In the genomic region with DNA sequence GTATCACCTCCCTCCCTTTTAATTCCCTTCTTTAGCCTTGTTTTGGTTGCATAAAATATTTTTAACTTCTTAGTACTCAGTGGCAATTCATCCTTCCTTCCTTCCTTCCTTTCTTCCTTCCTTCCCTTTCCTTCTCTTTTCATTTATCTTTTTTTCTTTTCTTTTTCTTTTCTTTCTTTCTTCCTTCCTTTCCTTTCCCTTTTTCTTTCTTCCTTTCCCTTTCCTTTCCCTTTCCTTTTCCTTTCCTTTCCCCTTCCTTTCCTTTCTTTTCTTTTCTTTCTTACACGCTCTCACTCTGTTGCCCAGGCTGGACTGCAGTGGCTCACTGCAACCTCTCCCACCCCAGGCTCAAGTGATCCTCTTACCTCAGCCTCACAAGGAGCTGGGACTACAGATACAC, we compare ENCODE assay signal across 28 cellular contexts.
"Had no signal": no experiment of that assay in that cellular context is flagged by ENCODE, and none has a peak within 500 bp of the region (broad histone marks: within the 10 kb centered on the region; RNA-seq: fewer than 3 reads in every experiment).

No MANE protein-coding gene starts in this region.

- H3K27me3 Mint-ChIP-seq: progenitor cell of endocrine pancreas had no signal

- H3K27me3 ChIP-seq: ovary, right lobe of liver, sigmoid colon, stomach, thyroid gland, tibial nerve, upper lobe of left lung, vagina had no signal

- ATAC-seq: naive thymus-derived CD4-positive, alpha-beta T cell; natural killer cell; psoas muscle; right cardiac atrium; right lobe of liver; stimulated activated effector memory CD8-positive, alpha-beta T cell treated with anti-CD3 and anti-CD28 coated beads, Interleukin-12 subunit alpha, Interleukin-12 subunit beta, amount 100 ng/mL, for 72 hours; stimulated activated naive B cell treated with anti-CD40 and anti-IgM and Interleukin-4, amounts not matched to agents 10 μg/mL and 1 μg/mL and 100 μg/mL, for 72 hours had no signal

- H3K4me1 ChIP-seq: psoas muscle, right lobe of liver, sigmoid colon, stomach, thyroid gland, tibial nerve, upper lobe of left lung, vagina had no signal

- H3K9me3 ChIP-seq: ovary, psoas muscle, right lobe of liver, sigmoid colon, stomach, thoracic aorta, thyroid gland, tibial nerve, upper lobe of left lung, vagina had no signal

- H3K27ac ChIP-seq: ovary, parathyroid adenoma, psoas muscle, right lobe of liver, sigmoid colon, stomach, thoracic aorta, thyroid gland, tibial nerve, upper lobe of left lung, vagina had no signal

- H3K79me2 ChIP-seq: parathyroid adenoma had no signal

- H3K36me3 ChIP-seq: ovary, right lobe of liver, sigmoid colon, stomach, tibial nerve, upper lobe of left lung, vagina had no signal

- H3K4me3 Mint-ChIP-seq: naive thymus-derived CD4-positive, alpha-beta T cell; natural killer cell; nephron; neural crest cell; stimulated activated effector memory CD8-positive, alpha-beta T cell treated with anti-CD3 and anti-CD28 coated beads, Interleukin-12 subunit alpha, Interleukin-12 subunit beta, amount 100 ng/mL, for 72 hours; stimulated activated naive B cell treated with anti-CD40 and anti-IgM and Interleukin-4, amounts not matched to agents 10 μg/mL and 1 μg/mL and 100 μg/mL, for 72 hours; stimulated activated naive CD8-positive, alpha-beta T cell treated with anti-CD3 and anti-CD28 coated beads, Interleukin-15, Interleukin-2, amounts not matched to agents 100 ng/mL and 50 ng/mL, for 24 hours had no signal

- H3K4me3 ChIP-seq: ovary, psoas muscle, right lobe of liver, sigmoid colon, stomach, thoracic aorta, thyroid gland, tibial nerve, upper lobe of left lung, vagina had no signal

- H3K27ac Mint-ChIP-seq: natural killer cell; nephron; progenitor cell of endocrine pancreas; stimulated activated effector memory CD8-positive, alpha-beta T cell treated with anti-CD3 and anti-CD28 coated beads, Interleukin-12 subunit alpha, Interleukin-12 subunit beta, amount 100 ng/mL, for 72 hours; stimulated activated naive B cell treated with anti-CD40 and anti-IgM and Interleukin-4, amounts not matched to agents 10 μg/mL and 1 μg/mL and 100 μg/mL, for 72 hours; stimulated activated naive CD8-positive, alpha-beta T cell treated with anti-CD3 and anti-CD28 coated beads, Interleukin-15, Interleukin-2, amounts not matched to agents 100 ng/mL and 50 ng/mL, for 24 hours had no signal

- H2AFZ ChIP-seq: parathyroid adenoma had no signal

- H3K9me3 Mint-ChIP-seq: naive thymus-derived CD4-positive, alpha-beta T cell; natural killer cell; nephron; stimulated activated effector memory CD8-positive, alpha-beta T cell treated with anti-CD3 and anti-CD28 coated beads, Interleukin-12 subunit alpha, Interleukin-12 subunit beta, amount 100 ng/mL, for 72 hours; stimulated activated naive B cell treated with anti-CD40 and anti-IgM and Interleukin-4, amounts not matched to agents 10 μg/mL and 1 μg/mL and 100 μg/mL, for 72 hours; stimulated activated naive CD8-positive, alpha-beta T cell treated with anti-CD3 and anti-CD28 coated beads, Interleukin-15, Interleukin-2, amounts not matched to agents 100 ng/mL and 50 ng/mL, for 24 hours had no signal

- H3K4me1 Mint-ChIP-seq: naive thymus-derived CD4-positive, alpha-beta T cell; natural killer cell; nephron; neural crest cell; stimulated activated effector memory CD8-positive, alpha-beta T cell treated with anti-CD3 and anti-CD28 coated beads, Interleukin-12 subunit alpha, Interleukin-12 subunit beta, amount 100 ng/mL, for 72 hours; stimulated activated naive B cell treated with anti-CD40 and anti-IgM and Interleukin-4, amounts not matched to agents 10 μg/mL and 1 μg/mL and 100 μg/mL, for 72 hours had no signal

- H3K9ac ChIP-seq: parathyroid adenoma had no signal

- FAIRE-seq: small intestine, urothelium cell line had no signal

- H3K36me3 Mint-ChIP-seq: naive thymus-derived CD4-positive, alpha-beta T cell; natural killer cell; stimulated activated effector memory CD8-positive, alpha-beta T cell treated with anti-CD3 and anti-CD28 coated beads, Interleukin-12 subunit alpha, Interleukin-12 subunit beta, amount 100 ng/mL, for 72 hours; stimulated activated naive B cell treated with anti-CD40 and anti-IgM and Interleukin-4, amounts not matched to agents 10 μg/mL and 1 μg/mL and 100 μg/mL, for 72 hours had no signal

- DNase-seq: naive thymus-derived CD4-positive, alpha-beta T cell; natural killer cell; occipital lobe; ovary; posterior cingulate gyrus; psoas muscle; right cardiac atrium; right lobe of liver; sigmoid colon; small intestine; stimulated activated CD4-positive, alpha-beta T cell treated with anti-CD3 and anti-CD28 coated beads, Interleukin-1b, Interleukin-23, amount 100 ng/mL, for 48 hours; stimulated activated CD4-positive, alpha-beta T cell treated with anti-CD3 and anti-CD28 coated beads, Interleukin-4, amount 100 ng/mL, for 1 hour; stimulated activated naive B cell treated with anti-CD40 and anti-IgM and Interleukin-4, amounts not matched to agents 10 μg/mL and 1 μg/mL and 100 μg/mL, for 72 hours; stimulated activated naive CD4-positive, alpha-beta T cell treated with Interleukin-2 at 50 U/mL for 16 hours; stomach; thyroid gland; trophoblast cell; upper lobe of left lung had no signal
